In the genomic region with DNA sequence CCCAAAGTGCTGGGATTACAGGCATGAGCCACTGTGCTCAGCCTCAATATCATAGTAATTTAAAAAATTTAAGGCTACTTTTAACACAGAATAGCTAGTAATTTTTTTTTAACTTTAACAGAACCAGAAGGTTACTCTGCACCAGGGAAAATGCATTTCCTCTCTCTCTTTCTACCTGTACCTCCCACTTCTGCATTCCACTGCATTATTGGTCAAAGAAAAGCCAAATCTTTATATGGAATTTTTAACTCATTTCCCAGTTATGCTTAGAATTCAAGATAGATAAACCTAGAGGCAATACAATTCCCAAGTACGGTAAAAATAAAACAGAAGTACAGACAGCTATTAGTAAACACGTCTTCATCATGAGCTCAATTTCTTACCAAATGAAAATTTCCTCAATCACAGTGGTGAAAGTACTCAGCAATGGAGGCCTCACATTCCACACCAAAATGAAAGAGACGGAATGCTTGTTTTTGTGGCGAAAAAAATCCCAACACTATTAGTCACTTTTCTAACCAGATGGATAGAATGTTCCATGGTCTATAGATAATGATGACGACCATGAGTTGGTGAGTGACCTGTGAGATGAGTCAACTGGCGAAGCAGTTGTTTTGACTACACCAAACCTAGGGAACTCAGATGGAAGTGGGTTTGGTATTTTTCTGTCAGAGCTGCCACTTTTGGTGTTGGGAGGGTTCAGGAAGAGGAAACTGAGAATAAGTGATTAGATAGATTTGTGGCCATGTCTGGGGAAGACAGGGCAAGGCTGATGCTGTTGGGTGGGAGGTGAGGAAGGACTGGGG, we compare ENCODE assay signal across 1 cellular context.
TF ChIP-seq lines count a peak whose summit lies in the region.

No MANE protein-coding gene starts in this region.

TF ChIP-seq in HCT116, 20 proteins besides CTCF, POLR2A, EP300 and RAD21 (continued from another document):
- TF ChIP-seq REST (IDR thresholded peaks at IDR 0.05; ENCODE audit: low read depth) (no peak), FOSL1 (IDR thresholded peaks at IDR 0.05; ENCODE audit: low read depth) (no peak), POLR2AphosphoS5 (IDR thresholded peaks at IDR 0.05; ENCODE audit: low read depth, low read length) (no peak), TCF7L2 (IDR thresholded peaks at IDR 0.05; ENCODE audit: borderline replicate concordance, extremely low read depth, insufficient read depth, insufficient read length) (no peak), ELF1 (IDR thresholded peaks at IDR 0.05; ENCODE audit: borderline replicate concordance, low read depth) (no peak)
